In genomic region chr22:19525116-19525660, GRCh38 we compare ENCODE assay signal across 11 cellular contexts. TPM values are rescaled to one million over a fixed set of nuclear protein-coding genes. Genes with fewer than 3 reads are reported as not detected.
DNase-seq lines count a peak whose midpoint lies in the region; ATAC-seq and TF ChIP-seq lines count a peak whose summit lies in the region.
"Had no signal": no experiment of that assay in that cellular context is flagged by ENCODE, and none has a peak within 500 bp of the region (broad histone marks: within the 10 kb centered on the region; RNA-seq: fewer than 3 reads in every experiment).

No MANE protein-coding gene starts in this region.

- TF ChIP-seq POLR2A in gastrocnemius medialis (IDR thresholded peaks at IDR 0.05), result peak in 1 of 2 donors; percentile 16

- H3K4me3 ChIP-seq in iPS-15b (ENCODE audit: low read depth, low read length) (peak overlapping the region; percentile 66), gastrocnemius medialis (peak overlapping the region; percentile 49 to 57 (median 52))

- peak overlapping the region; percentile 60 for H3K4me3 Mint-ChIP-seq in activated naive CD8-positive, alpha-beta T cell treated with anti-CD3 and anti-CD28 coated beads for 36 hours
- no peak overlapping the region for H3K4me3 Mint-ChIP-seq in natural killer cell treated with Interleukin-12 subunit alpha and Interleukin-12 subunit beta and Interleukin-15 and Interleukin-18, amount 100 ng/mL, for 72 hours

- POLR2A ChIA-PET in GM10248 (lab: Yijun Ruan, JAX), result no interaction called here

- H3K4me1 ChIP-seq in iPS-15b (ENCODE audit: control insufficient read depth, insufficient read depth, low read length) (peaks cover 4% of the 10 kb centered on the region), gastrocnemius medialis (peaks cover 0 to 8% of the 10 kb centered on the region in 2 donors)

- CTCF ChIA-PET in GM10248 (lab: Yijun Ruan, JAX), result no interaction called here

- no peaks in the 10 kb centered on the region for H3K9me3 Mint-ChIP-seq in activated naive CD8-positive, alpha-beta T cell treated with anti-CD3 and anti-CD28 coated beads for 36 hours
- no peaks in the 10 kb centered on the region for H3K9me3 Mint-ChIP-seq in natural killer cell treated with Interleukin-12 subunit alpha and Interleukin-12 subunit beta and Interleukin-15 and Interleukin-18, amount 100 ng/mL, for 72 hours

- peak overlapping the region; percentile 50 to 85 (median 78) for H3K27ac ChIP-seq in gastrocnemius medialis
- H3K27ac ChIP-seq: C4-2B had no signal

- no peak overlapping the region for H3K27ac Mint-ChIP-seq in activated naive CD8-positive, alpha-beta T cell treated with anti-CD3 and anti-CD28 coated beads for 36 hours
- no peak overlapping the region for H3K27ac Mint-ChIP-seq in natural killer cell treated with Interleukin-12 subunit alpha and Interleukin-12 subunit beta and Interleukin-15 and Interleukin-18, amount 100 ng/mL, for 72 hours

- intact Hi-C loops in gastrocnemius medialis (cut with DNase I; ENCODE audit: low total_unique reads), result no loop called here

- H3K9ac ChIP-seq in iPS-15b (ENCODE audit: low read depth, low read length), result no peak overlapping the region

- ATAC-seq in gastrocnemius medialis (peak in 1 of 2 donors; percentile 21), GM21529 (IDR thresholded peaks at IDR 0.05; ENCODE audit: unreplicated experiment) (no peak)
- no peak for ATAC-seq in natural killer cell treated with Interleukin-12 subunit alpha and Interleukin-12 subunit beta and Interleukin-15 and Interleukin-18, amount 100 ng/mL, for 72 hours

- in situ Hi-C loops in gastrocnemius medialis (cut with MboI; ENCODE audit: low sequenced_read_pairs in 4 of 4), result no loop called here

- H3K27me3 Mint-ChIP-seq in activated naive CD8-positive, alpha-beta T cell treated with anti-CD3 and anti-CD28 coated beads for 36 hours, result peaks cover 37% of the 10 kb centered on the region
- peaks cover 11 to 16% of the 10 kb centered on the region in 2 donors for H3K27me3 Mint-ChIP-seq in natural killer cell treated with Interleukin-12 subunit alpha and Interleukin-12 subunit beta and Interleukin-15 and Interleukin-18, amount 100 ng/mL, for 72 hours

- H3K36me3 ChIP-seq in iPS-15b (ENCODE audit: control insufficient read depth, insufficient read depth, low read length) (peaks cover 3% of the 10 kb centered on the region), gastrocnemius medialis (no peaks in the 10 kb centered on the region)

- TF ChIP-seq CTCF in GM10248 (IDR thresholded peaks at IDR 0.05; ENCODE audit: control extremely low read depth, extremely low read depth, low read depth, missing control alignments), result no peak
- TF ChIP-seq CTCF in gastrocnemius medialis (IDR thresholded peaks at IDR 0.05 in 4 of 5, conservative IDR thresholded peaks at IDR 0.05 in 1 of 5), result no peak

- DNase-seq in GM10248 (ENCODE audit: extremely low spot score), result peak; percentile 20
- DNase-seq in activated naive CD8-positive, alpha-beta T cell treated with anti-CD3 and anti-CD28 coated beads for 36 hours, result no peak
- no peak for DNase-seq in gastrocnemius medialis
- no peak for DNase-seq in natural killer cell treated with Interleukin-12 subunit alpha and Interleukin-12 subunit beta and Interleukin-15 and Interleukin-18, amount 100 ng/mL, for 72 hours (ENCODE audit: low spot score)
- DNase-seq in NCI-H82 (lab: John Stamatoyannopoulos, UW), result no peak
- no peak for DNase-seq in amygdala (lab: John Stamatoyannopoulos, UW)
- DNase-seq: effector CD4-positive, alpha-beta T cell; NCI-H1417 treated with DMSO at 0.1 percent for 48 hours had no signal

- peaks cover 9% of the 10 kb centered on the region for H3K36me3 Mint-ChIP-seq in activated naive CD8-positive, alpha-beta T cell treated with anti-CD3 and anti-CD28 coated beads for 36 hours
- H3K36me3 Mint-ChIP-seq in natural killer cell treated with Interleukin-12 subunit alpha and Interleukin-12 subunit beta and Interleukin-15 and Interleukin-18, amount 100 ng/mL, for 72 hours, result no peaks in the 10 kb centered on the region

- peaks cover 12% of the 10 kb centered on the region for H3K4me1 Mint-ChIP-seq in activated naive CD8-positive, alpha-beta T cell treated with anti-CD3 and anti-CD28 coated beads for 36 hours
- peaks cover 0 to 3% of the 10 kb centered on the region in 2 donors for H3K4me1 Mint-ChIP-seq in natural killer cell treated with Interleukin-12 subunit alpha and Interleukin-12 subunit beta and Interleukin-15 and Interleukin-18, amount 100 ng/mL, for 72 hours (ENCODE audit: low read depth in 2 of 2)

- no peaks in the 10 kb centered on the region for H3K9me3 ChIP-seq in iPS-15b (ENCODE audit: control insufficient read depth, insufficient read depth, low read length)
- no peaks in the 10 kb centered on the region for H3K9me3 ChIP-seq in gastrocnemius medialis

- H3K27me3 ChIP-seq in iPS-15b (ENCODE audit: control insufficient read depth, insufficient read depth, low read length), result peaks cover 24% of the 10 kb centered on the region
- peaks cover 18 to 26% (median 24%) of the 10 kb centered on the region in 3 donors for H3K27me3 ChIP-seq in gastrocnemius medialis

RNA-seq across cellular contexts. Expression of gene CLDN5, which starts 1.0 kb away (rescaled TPM):
- not detected for total RNA-seq in activated naive CD8-positive, alpha-beta T cell treated with anti-CD3 and anti-CD28 coated beads for 36 hours
- 100 to 1,000 TPM in 2 of 4 donors, 10 to 100 TPM in 2; 40.4 to 108 (median 89.6) TPM for total RNA-seq in gastrocnemius medialis
- total RNA-seq in natural killer cell treated with Interleukin-12 subunit alpha and Interleukin-12 subunit beta and Interleukin-15 and Interleukin-18, amount 100 ng/mL, for 72 hours, result not detected

RNA-seq across cellular contexts. Expression of gene CDC45, which starts 45.5 kb away (rescaled TPM):
- total RNA-seq in activated naive CD8-positive, alpha-beta T cell treated with anti-CD3 and anti-CD28 coated beads for 36 hours, result 100 to 1,000 TPM; 110 to 114 TPM
- under 1 TPM in 1 of 4 donors, not detected in 3; 0.27 TPM for total RNA-seq in gastrocnemius medialis
- total RNA-seq in natural killer cell treated with Interleukin-12 subunit alpha and Interleukin-12 subunit beta and Interleukin-15 and Interleukin-18, amount 100 ng/mL, for 72 hours, result 100 to 1,000 TPM in 1 of 2 donors, 10 to 100 TPM in 1; 57.8 to 137 TPM

RNA-seq across cellular contexts. Expression of gene UFD1, which starts 46.2 kb away (rescaled TPM):
- total RNA-seq in activated naive CD8-positive, alpha-beta T cell treated with anti-CD3 and anti-CD28 coated beads for 36 hours, result 10 to 100 TPM; 71.1 to 79.3 TPM
- 100 to 1,000 TPM; 106 to 199 (median 165) TPM for total RNA-seq in gastrocnemius medialis
- 100 to 1,000 TPM; 104 to 109 TPM for total RNA-seq in natural killer cell treated with Interleukin-12 subunit alpha and Interleukin-12 subunit beta and Interleukin-15 and Interleukin-18, amount 100 ng/mL, for 72 hours

Comparison
In these comparisons a context has a peak if more than half of its experiments do, and no peak if none do; other contexts are left out.
1. RNA of gene CLDN5, which starts 1.0 kb away (total RNA-seq): 40.4 to 108 TPM in gastrocnemius medialis; not detected in natural killer cell treated with Interleukin-12 subunit alpha and Interleukin-12 subunit beta and Interleukin-15 and Interleukin-18, amount 100 ng/mL, for 72 hours and not detected in activated naive CD8-positive, alpha-beta T cell treated with anti-CD3 and anti-CD28 coated beads for 36 hours; every median in the first group is over 10 times any median in the second.
2. RNA of gene CDC45, which starts 45.5 kb away (total RNA-seq): 57.8 to 137 TPM in natural killer cell treated with Interleukin-12 subunit alpha and Interleukin-12 subunit beta and Interleukin-15 and Interleukin-18, amount 100 ng/mL, for 72 hours and 110 to 114 TPM in activated naive CD8-positive, alpha-beta T cell treated with anti-CD3 and anti-CD28 coated beads for 36 hours; 0.27 TPM in gastrocnemius medialis; every median in the first group is over 10 times any median in the second.